ENCODE assay signal across 8 cellular contexts in the genomic region with DNA sequence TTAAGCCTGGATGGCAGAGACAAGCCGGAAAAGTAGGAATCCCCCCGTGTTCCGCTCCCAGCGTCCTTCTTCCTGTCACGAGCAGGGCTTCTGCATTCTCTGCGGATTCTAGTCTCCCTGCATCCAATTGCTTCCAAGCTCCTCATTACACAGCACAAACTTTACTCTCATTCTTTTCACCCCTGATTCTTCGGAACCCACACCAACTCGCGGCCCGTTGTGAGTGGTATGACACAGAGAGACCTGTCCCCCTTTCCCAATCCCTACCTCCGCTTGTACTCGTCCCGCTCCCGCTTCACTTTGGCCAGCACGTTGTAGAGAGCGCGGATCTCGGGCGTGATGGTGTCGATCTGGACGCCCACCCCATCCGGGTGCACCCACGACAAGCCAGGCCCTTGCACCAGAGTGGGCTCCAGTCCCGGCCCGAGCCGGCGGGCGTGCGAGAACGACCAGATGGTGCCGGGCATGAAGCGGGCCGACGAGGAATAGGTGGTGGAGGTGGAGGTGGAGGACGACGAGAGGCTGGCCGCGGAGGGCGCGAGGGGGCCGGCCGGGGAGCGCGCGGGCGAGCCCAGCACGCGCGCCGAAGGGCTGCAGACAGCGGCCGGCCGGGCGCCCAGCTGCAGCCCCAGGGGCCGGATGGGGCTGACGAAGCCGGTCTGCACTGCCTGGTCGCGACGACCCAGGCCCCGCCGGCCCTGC. TPM values are rescaled to one million over a fixed set of nuclear protein-coding genes. Genes with fewer than 3 reads are reported as not detected.
DNase-seq lines count a peak whose midpoint lies in the region; ATAC-seq and TF ChIP-seq lines count a peak whose summit lies in the region.

No MANE protein-coding gene starts in this region.

- peaks cover 0 to 3% (median 0%) of the 10 kb centered on the region in 5 experiments for H3K9me3 Mint-ChIP-seq in brain

- ATAC-seq in HG03565 (IDR thresholded peaks at IDR 0.05; ENCODE audit: unreplicated experiment) (peak; percentile 2), upper lobe of left lung (ENCODE audit: low FRiP score in 2 of 2) (no peak), HG03039 (IDR thresholded peaks at IDR 0.05; ENCODE audit: unreplicated experiment) (no peak)

- no peaks in the 10 kb centered on the region for H3K9me3 ChIP-seq in upper lobe of left lung

- H3K27ac ChIP-seq in upper lobe of left lung: peak overlapping the region; percentile 63 to 83 (median 78)

- H3K4me1 Mint-ChIP-seq in brain: peaks cover 55% of the 10 kb centered on the region

- TF ChIP-seq CTCF in brain (conservative IDR thresholded peaks at IDR 0.05): no peak
- TF ChIP-seq CTCF in upper lobe of left lung (IDR thresholded peaks at IDR 0.05): no peak

- DNase-seq in activated CD8-positive, alpha-beta memory T cell treated with anti-CD3 and anti-CD28 coated beads for 24 hours: peak; percentile 68
- no peak for DNase-seq in activated CD8-positive, alpha-beta memory T cell treated with anti-CD3 and anti-CD28 coated beads, Interleukin-2, amount 50 U/mL, for 4 hours
- DNase-seq in medulla oblongata (ENCODE audit: extremely low spot score) (peak; percentile 48), upper lobe of left lung (peak in 1 of 2 donors; percentile 86), T1000 (lab: John Stamatoyannopoulos, UW) (no peak)

- H3K27me3 ChIP-seq in upper lobe of left lung: no peaks in the 10 kb centered on the region

- H3K4me3 Mint-ChIP-seq in brain: peak overlapping the region; percentile 91 to 96 (median 94)

- H3K4me3 ChIP-seq in upper lobe of left lung: peak overlapping the region; percentile 63 to 96 (median 88)

- peaks cover 12% of the 10 kb centered on the region for H3K36me3 Mint-ChIP-seq in brain

- H3K4me1 ChIP-seq in upper lobe of left lung: peaks cover 52 to 65% (median 55%) of the 10 kb centered on the region in 4 donors

- peaks cover 10% of the 10 kb centered on the region for H3K27me3 Mint-ChIP-seq in brain

- H3K27ac Mint-ChIP-seq in brain: peak overlapping the region; percentile 77 to 97 (median 93)

- TF ChIP-seq EP300 in upper lobe of left lung (IDR thresholded peaks at IDR 0.05): no peak

- peaks cover under 1 to 32% (median 19%) of the 10 kb centered on the region in 4 donors for H3K36me3 ChIP-seq in upper lobe of left lung

- WGBS in upper lobe of left lung, 2 donors: 20 to 27% methylated on average over 14 to 52 of the region's 62 CpGs

- peak in 1 of 4 donors; percentile 23 for TF ChIP-seq POLR2A in upper lobe of left lung (IDR thresholded peaks at IDR 0.05)

RNA-seq across cellular contexts. Expression of a gene that starts 0.7 kb away (rescaled TPM):
- 7.3 TPM for polyA plus RNA-seq in brain (ENCODE audit: insufficient read depth, low read depth, low replicate concordance)
- total RNA-seq in upper lobe of left lung: 100 to 1,000 TPM in 1 of 6 donors, 10 to 100 TPM in 5; 13.3 to 108 (median 32.0) TPM

RNA-seq across cellular contexts. Expression of a gene that starts 12.9 kb away (rescaled TPM):
- 12.3 TPM for polyA plus RNA-seq in brain (ENCODE audit: insufficient read depth, low read depth, low replicate concordance)
- total RNA-seq in upper lobe of left lung: 10 to 100 TPM; 19.4 to 49.2 (median 36.6) TPM

RNA-seq across cellular contexts. Expression of a gene that starts 20.8 kb away (rescaled TPM):
- 4,992 TPM for polyA plus RNA-seq in brain (ENCODE audit: insufficient read depth, low read depth, low replicate concordance)
- 1,000 to 10,000 TPM in 3 of 6 donors, 100 to 1,000 TPM in 3; 442 to 1,402 (median 931) TPM for total RNA-seq in upper lobe of left lung

RNA-seq across cellular contexts. Expression of a gene that starts 52.0 kb away (rescaled TPM):
- polyA plus RNA-seq in brain (ENCODE audit: insufficient read depth, low read depth, low replicate concordance): 203 TPM
- 100 to 1,000 TPM; 165 to 267 (median 178) TPM for total RNA-seq in upper lobe of left lung

Comparison
In these comparisons a context has a peak if more than half of its experiments do, and no peak if none do; other contexts are left out.
1. DNase-seq: peak in activated CD8-positive, alpha-beta memory T cell treated with anti-CD3 and anti-CD28 coated beads for 24 hours (single experiment) and medulla oblongata (single experiment); none in activated CD8-positive, alpha-beta memory T cell treated with anti-CD3 and anti-CD28 coated beads, Interleukin-2, amount 50 U/mL, for 4 hours (single experiment) and T1000 (single experiment).